In the genomic region with DNA sequence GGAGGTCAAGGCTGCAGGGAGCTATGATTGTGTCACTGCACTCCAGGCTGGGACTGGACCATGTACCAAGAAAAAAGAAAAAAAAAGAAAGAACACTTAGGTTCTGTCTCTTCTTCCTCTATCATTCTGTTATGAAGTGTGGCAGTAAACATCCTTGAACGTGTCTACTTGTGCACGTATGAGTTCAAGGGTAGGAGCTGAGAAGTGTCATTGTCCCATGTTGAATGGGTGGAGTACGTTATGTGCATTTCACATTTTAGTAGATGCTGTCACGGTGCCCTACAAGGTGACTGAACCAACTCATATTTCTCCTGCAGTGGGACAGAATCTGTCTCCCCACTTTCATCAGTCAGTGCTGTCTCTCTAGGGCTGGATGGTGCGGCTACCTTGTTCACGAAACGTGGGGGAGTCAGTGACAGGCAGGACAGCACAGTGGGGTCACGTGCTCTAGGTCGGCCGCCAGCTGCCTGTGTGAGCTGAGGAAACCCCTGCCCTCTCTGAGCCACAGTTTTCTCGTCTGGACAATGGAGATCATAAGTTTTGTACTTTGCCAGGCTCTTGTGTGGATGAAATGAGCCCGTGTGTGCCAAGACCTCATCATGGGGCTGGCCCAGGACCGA, we compare ENCODE assay signal across 1 cellular context.
TF ChIP-seq lines count a peak whose summit lies in the region.

No MANE protein-coding gene starts in this region.

TF ChIP-seq in HEK293, 187 proteins besides CTCF, POLR2A, EP300 and RAD21:
- TF ChIP-seq, protein P1, sequence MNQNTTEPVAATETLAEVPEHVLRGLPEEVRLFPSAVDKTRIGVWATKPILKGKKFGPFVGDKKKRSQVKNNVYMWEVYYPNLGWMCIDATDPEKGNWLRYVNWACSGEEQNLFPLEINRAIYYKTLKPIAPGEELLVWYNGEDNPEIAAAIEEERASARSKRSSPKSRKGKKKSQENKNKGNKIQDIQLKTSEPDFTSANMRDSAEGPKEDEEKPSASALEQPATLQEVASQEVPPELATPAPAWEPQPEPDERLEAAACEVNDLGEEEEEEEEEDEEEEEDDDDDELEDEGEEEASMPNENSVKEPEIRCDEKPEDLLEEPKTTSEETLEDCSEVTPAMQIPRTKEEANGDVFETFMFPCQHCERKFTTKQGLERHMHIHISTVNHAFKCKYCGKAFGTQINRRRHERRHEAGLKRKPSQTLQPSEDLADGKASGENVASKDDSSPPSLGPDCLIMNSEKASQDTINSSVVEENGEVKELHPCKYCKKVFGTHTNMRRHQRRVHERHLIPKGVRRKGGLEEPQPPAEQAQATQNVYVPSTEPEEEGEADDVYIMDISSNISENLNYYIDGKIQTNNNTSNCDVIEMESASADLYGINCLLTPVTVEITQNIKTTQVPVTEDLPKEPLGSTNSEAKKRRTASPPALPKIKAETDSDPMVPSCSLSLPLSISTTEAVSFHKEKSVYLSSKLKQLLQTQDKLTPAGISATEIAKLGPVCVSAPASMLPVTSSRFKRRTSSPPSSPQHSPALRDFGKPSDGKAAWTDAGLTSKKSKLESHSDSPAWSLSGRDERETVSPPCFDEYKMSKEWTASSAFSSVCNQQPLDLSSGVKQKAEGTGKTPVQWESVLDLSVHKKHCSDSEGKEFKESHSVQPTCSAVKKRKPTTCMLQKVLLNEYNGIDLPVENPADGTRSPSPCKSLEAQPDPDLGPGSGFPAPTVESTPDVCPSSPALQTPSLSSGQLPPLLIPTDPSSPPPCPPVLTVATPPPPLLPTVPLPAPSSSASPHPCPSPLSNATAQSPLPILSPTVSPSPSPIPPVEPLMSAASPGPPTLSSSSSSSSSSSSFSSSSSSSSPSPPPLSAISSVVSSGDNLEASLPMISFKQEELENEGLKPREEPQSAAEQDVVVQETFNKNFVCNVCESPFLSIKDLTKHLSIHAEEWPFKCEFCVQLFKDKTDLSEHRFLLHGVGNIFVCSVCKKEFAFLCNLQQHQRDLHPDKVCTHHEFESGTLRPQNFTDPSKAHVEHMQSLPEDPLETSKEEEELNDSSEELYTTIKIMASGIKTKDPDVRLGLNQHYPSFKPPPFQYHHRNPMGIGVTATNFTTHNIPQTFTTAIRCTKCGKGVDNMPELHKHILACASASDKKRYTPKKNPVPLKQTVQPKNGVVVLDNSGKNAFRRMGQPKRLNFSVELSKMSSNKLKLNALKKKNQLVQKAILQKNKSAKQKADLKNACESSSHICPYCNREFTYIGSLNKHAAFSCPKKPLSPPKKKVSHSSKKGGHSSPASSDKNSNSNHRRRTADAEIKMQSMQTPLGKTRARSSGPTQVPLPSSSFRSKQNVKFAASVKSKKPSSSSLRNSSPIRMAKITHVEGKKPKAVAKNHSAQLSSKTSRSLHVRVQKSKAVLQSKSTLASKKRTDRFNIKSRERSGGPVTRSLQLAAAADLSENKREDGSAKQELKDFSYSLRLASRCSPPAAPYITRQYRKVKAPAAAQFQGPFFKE (tag by site-specific recombination; IDR thresholded peaks at IDR 0.05; ENCODE audit: borderline replicate concordance) = no peak
- TF ChIP-seq, protein P2, sequence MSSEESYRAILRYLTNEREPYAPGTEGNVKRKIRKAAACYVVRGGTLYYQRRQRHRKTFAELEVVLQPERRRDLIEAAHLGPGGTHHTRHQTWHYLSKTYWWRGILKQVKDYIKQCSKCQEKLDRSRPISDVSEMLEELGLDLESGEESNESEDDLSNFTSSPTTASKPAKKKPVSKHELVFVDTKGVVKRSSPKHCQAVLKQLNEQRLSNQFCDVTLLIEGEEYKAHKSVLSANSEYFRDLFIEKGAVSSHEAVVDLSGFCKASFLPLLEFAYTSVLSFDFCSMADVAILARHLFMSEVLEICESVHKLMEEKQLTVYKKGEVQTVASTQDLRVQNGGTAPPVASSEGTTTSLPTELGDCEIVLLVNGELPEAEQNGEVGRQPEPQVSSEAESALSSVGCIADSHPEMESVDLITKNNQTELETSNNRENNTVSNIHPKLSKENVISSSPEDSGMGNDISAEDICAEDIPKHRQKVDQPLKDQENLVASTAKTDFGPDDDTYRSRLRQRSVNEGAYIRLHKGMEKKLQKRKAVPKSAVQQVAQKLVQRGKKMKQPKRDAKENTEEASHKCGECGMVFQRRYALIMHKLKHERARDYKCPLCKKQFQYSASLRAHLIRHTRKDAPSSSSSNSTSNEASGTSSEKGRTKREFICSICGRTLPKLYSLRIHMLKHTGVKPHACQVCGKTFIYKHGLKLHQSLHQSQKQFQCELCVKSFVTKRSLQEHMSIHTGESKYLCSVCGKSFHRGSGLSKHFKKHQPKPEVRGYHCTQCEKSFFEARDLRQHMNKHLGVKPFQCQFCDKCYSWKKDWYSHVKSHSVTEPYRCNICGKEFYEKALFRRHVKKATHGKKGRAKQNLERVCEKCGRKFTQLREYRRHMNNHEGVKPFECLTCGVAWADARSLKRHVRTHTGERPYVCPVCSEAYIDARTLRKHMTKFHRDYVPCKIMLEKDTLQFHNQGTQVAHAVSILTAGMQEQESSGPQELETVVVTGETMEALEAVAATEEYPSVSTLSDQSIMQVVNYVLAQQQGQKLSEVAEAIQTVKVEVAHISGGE (tag by site-specific recombination; conservative IDR thresholded peaks at IDR 0.05; ENCODE audit: low read depth) = no peak
- TF ChIP-seq ZNF335 (tag by site-specific recombination; conservative IDR thresholded peaks at IDR 0.05) (peak; percentile 28; the same call in 1 of the 2 replicates), GLIS1 (tag by site-specific recombination; IDR thresholded peaks at IDR 0.05) (peak; percentile 31; the same call in 1 of the 2 replicates), ZNF23 (tag by site-specific recombination; IDR thresholded peaks at IDR 0.05; ENCODE audit: borderline replicate concordance) (no peak)
